In genomic region chr17:20141201-20141999, GRCh38 we compare ENCODE assay signal across 30 cellular contexts.
"Had no signal": no experiment of that assay in that cellular context is flagged by ENCODE, and none has a peak within 500 bp of the region (broad histone marks: within the 10 kb centered on the region; RNA-seq: fewer than 3 reads in every experiment).

No MANE protein-coding gene starts in this region.

- FAIRE-seq: endothelial cell of umbilical vein, pancreas had no signal

- H3K4me1 ChIP-seq: colonic mucosa, esophagus muscularis mucosa, gastrocnemius medialis, lower lobe of right lung, pancreas, upper lobe of left lung had no signal

- H3K4me3 ChIP-seq: colonic mucosa, dorsolateral prefrontal cortex, esophagus muscularis mucosa, gastrocnemius medialis, lower lobe of right lung, pancreas, upper lobe of left lung had no signal

- H3K36me3 ChIP-seq: colonic mucosa, esophagus muscularis mucosa, gastrocnemius medialis, lower lobe of right lung, neutrophil, pancreas, upper lobe of left lung had no signal

- ATAC-seq: activated CD4-positive, alpha-beta T cell treated with anti-CD3 and anti-CD28 coated beads for 36 hours; activated T-helper 17 cell treated with anti-CD3 and anti-CD28 coated beads, Interleukin-2, amount 50 U/mL, for 72 hours; effector memory CD8-positive, alpha-beta T cell; gastrocnemius medialis; left colon; lower lobe of right lung; natural killer cell; pancreas; stimulated activated naive CD8-positive, alpha-beta T cell treated with anti-CD3 and anti-CD28 coated beads, Interleukin-15, Interleukin-2, amounts not matched to agents 100 U/mL and 50 U/mL, for 24 hours had no signal

- H3K9me3 ChIP-seq: colonic mucosa, esophagus muscularis mucosa, gastrocnemius medialis, lower lobe of right lung, neutrophil, pancreas, upper lobe of left lung had no signal

- DNase-seq: activated B cell treated with CpG ODN at 0.5 μM for 24 hours; activated CD4-positive, alpha-beta T cell treated with anti-CD3 and anti-CD28 coated beads for 36 hours; activated CD4-positive, alpha-beta T cell treated with anti-CD3 and anti-CD28 coated beads, Interleukin-2, amount 50 U/mL, for 4 hours; activated CD8-positive, alpha-beta memory T cell treated with anti-CD3 and anti-CD28 coated beads for 24 hours; activated CD8-positive, alpha-beta memory T cell treated with anti-CD3 and anti-CD28 coated beads, Interleukin-2, amount 50 U/mL, for 4 hours; activated naive CD4-positive, alpha-beta T cell treated with Interleukin-2 at 50 U/mL for 16 hours; activated naive CD8-positive, alpha-beta T cell treated with anti-CD3 and anti-CD28 coated beads for 36 hours; activated T-cell treated with anti-CD3 and anti-CD28 coated beads, Interleukin-2, amount 50 U/mL, for 24 hours; amniotic stem cell; colonic mucosa; dorsolateral prefrontal cortex; effector memory CD8-positive, alpha-beta T cell; gastrocnemius medialis; hypothalamus; islet precursor cell; left colon; lower lobe of right lung; midbrain; natural killer cell; pancreas; right cardiac atrium; stimulated activated CD4-positive, alpha-beta T cell treated with anti-CD3 and anti-CD28 coated beads, Interleukin-12 subunit alpha, Interleukin-12 subunit beta, amount 100 ng/mL, for 4 hours; stimulated activated CD4-positive, alpha-beta T cell treated with anti-CD3 and anti-CD28 coated beads, Interleukin-4, amount 100 ng/mL, for 4 hours; stimulated activated naive CD8-positive, alpha-beta T cell treated with anti-CD3 and anti-CD28 coated beads, Interleukin-15, Interleukin-2, amounts not matched to agents 100 U/mL and 50 U/mL, for 24 hours; T-helper 1 cell; upper lobe of left lung had no signal

- H3K27me3 ChIP-seq: colonic mucosa, dorsolateral prefrontal cortex, esophagus muscularis mucosa, gastrocnemius medialis, neutrophil, pancreas, upper lobe of left lung had no signal

- H3K27ac ChIP-seq: colonic mucosa, dorsolateral prefrontal cortex, esophagus muscularis mucosa, gastrocnemius medialis, lower lobe of right lung, neutrophil, pancreas, upper lobe of left lung had no signal
